In the genomic region with DNA sequence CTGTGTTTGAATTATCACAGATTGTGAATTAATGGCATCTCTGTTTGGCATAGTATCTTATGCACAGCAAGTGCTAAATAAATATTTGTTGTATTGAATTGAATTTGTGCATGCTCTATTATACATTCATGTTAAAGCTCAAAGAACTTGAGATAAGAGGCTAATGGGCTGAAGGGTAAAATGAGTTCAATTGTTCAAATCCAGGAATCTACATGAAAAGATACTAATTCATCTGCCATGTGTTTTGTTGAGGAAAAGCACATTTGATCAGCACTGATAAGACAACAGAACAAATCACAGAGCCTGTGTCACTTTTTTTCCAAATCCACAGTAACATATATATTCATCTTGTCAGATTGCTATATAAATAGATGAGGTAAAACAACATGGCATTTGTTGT, we compare ENCODE assay signal across 23 cellular contexts.
DNase-seq lines count a peak whose midpoint lies in the region; TF ChIP-seq lines count a peak whose summit lies in the region.
"Had no signal": no experiment of that assay in that cellular context is flagged by ENCODE, and none has a peak within 500 bp of the region (broad histone marks: within the 10 kb centered on the region; RNA-seq: fewer than 3 reads in every experiment).

No MANE protein-coding gene starts in this region.

- TF ChIP-seq POLR2A in breast epithelium (IDR thresholded peaks at IDR 0.05) = no peak

- H3K27ac ChIP-seq in BLaER1 = no peak overlapping the region
- no peak overlapping the region for H3K27ac ChIP-seq in breast epithelium
- H3K27ac ChIP-seq: A549, HL-60, PC-9 had no signal

- H3K27me3 ChIP-seq in BLaER1 (no peaks in the 10 kb centered on the region), breast epithelium (no peaks in the 10 kb centered on the region)
- H3K27me3 ChIP-seq: BE2C, MG63 had no signal

- H3K36me3 ChIP-seq in BLaER1 = no peaks in the 10 kb centered on the region
- H3K36me3 ChIP-seq in breast epithelium = no peaks in the 10 kb centered on the region
- H3K36me3 ChIP-seq: BE2C, HAP-1, MG63 had no signal

- peak overlapping the region; percentile 27 for H3K4me2 ChIP-seq in BLaER1
- H3K4me2 ChIP-seq: A549, GM23338, PC-9 had no signal

- H3K9ac ChIP-seq in BLaER1 = no peak overlapping the region

- intact Hi-C loops in breast epithelium (cut with DNase I; ENCODE audit: low total_unique reads) = loop anchor here (10.0 kb wide), 1 partner anchor 1775 kb away; no protein-coding TSS in a partner anchor

- DNase-seq in DMS153 treated with DMSO at 0.1 percent for 48 hours (lab: John Stamatoyannopoulos, UW; ENCODE audit: unreplicated experiment) (peak; percentile 18), NCI-H146 (lab: John Stamatoyannopoulos, UW) (peak; percentile 35), NCI-H774 (lab: John Stamatoyannopoulos, UW) (peak; percentile 65), breast epithelium (ENCODE audit: low spot score in 2 of 2) (no peak), SIG-M5 treated with dmso at 0.1 percent for 504 hours (lab: John Stamatoyannopoulos, UW; ENCODE audit: unreplicated experiment) (no peak), GM19238 (ENCODE audit: insufficient read length, low spot score) (no peak)
- no peak for DNase-seq in activated CD8-positive, alpha-beta memory T cell treated with anti-CD3 and anti-CD28 coated beads, Interleukin-2, amount 50 U/mL, for 4 hours
- DNase-seq: BE2C; CD4-positive, CD25-positive, alpha-beta regulatory T cell; COR-L47; MG63; NCI-H1694; NCI-H2081 treated with DMSO at 0.1 percent for 48 hours; NCI-H524; PC-9; RPMI8226; T-cell had no signal

- no peaks in the 10 kb centered on the region for H4K20me1 ChIP-seq in BLaER1

- H3K9me3 ChIP-seq in BLaER1 (peaks cover 5% of the 10 kb centered on the region; the same call in 1 of the 2 replicates), breast epithelium (no peaks in the 10 kb centered on the region)
- H3K9me3 ChIP-seq: A549, HAP-1 had no signal

- H3K4me3 ChIP-seq in BLaER1 (no peak overlapping the region), breast epithelium (no peak overlapping the region)
- H3K4me3 ChIP-seq: A549, GM23338, HAP-1, K562, MG63, PC-9 had no signal

- H3K4me1 ChIP-seq in BLaER1 (peaks cover 29% of the 10 kb centered on the region), breast epithelium (no peaks in the 10 kb centered on the region)
- H3K4me1 ChIP-seq: A549, BE2C, HAP-1 had no signal

- no peak for TF ChIP-seq CTCF in breast epithelium (IDR thresholded peaks at IDR 0.05)

Comparison
In these comparisons a context has a peak if more than half of its experiments do, and no peak if none do; other contexts are left out.
1. DNase-seq: peak in DMS153 treated with DMSO at 0.1 percent for 48 hours (single experiment), NCI-H146 (single experiment) and NCI-H774 (single experiment); none in activated CD8-positive, alpha-beta memory T cell treated with anti-CD3 and anti-CD28 coated beads, Interleukin-2, amount 50 U/mL, for 4 hours (single experiment), breast epithelium (0 of 2), SIG-M5 treated with dmso at 0.1 percent for 504 hours (single experiment) and GM19238 (single experiment).